In genomic region chr3:194569252-194569651, GRCh38 we compare ENCODE assay signal across 34 cellular contexts.
"Had no signal": no experiment of that assay in that cellular context is flagged by ENCODE, and none has a peak within 500 bp of the region (broad histone marks: within the 10 kb centered on the region; RNA-seq: fewer than 3 reads in every experiment).

No MANE protein-coding gene starts in this region.

- H3K4me3 Mint-ChIP-seq: activated B cell treated with CpG ODN at 0.5 μM for 24 hours; activated CD4-positive, alpha-beta memory T cell treated with anti-CD3 and anti-CD28 coated beads for 36 hours; activated CD8-positive, alpha-beta T cell treated with anti-CD3 and anti-CD28 coated beads, Interleukin-2, amount 10 ng/mL, durations not matched to agents 7 days and 5 days; activated naive CD8-positive, alpha-beta T cell; activated T-cell treated with anti-CD3 and anti-CD28 coated beads, Interleukin-2, amount 50 U/mL, for 24 hours; activated T-cell treated with anti-CD3 and anti-CD28 coated beads, Interleukin-2, amount 50 U/mL, for 72 hours; activated T-helper 17 cell treated with anti-CD3 and anti-CD28 coated beads, Interleukin-2, amount 50 U/mL, for 72 hours; central memory CD8-positive, alpha-beta T cell; effector memory CD8-positive, alpha-beta T cell; T-helper 17 cell; T-helper 2 cell treated with Interferon-gamma antibody and Interleukin-4, amounts not matched to agents 5 μg/mL and 100 μg/mL, for 36 hours had no signal

- ATAC-seq: activated CD4-positive, CD25-positive, alpha-beta regulatory T cell treated with anti-CD3 and anti-CD28 coated beads, Interleukin-2, amount 50 U/mL, for 24 hours; activated CD8-positive, alpha-beta T cell treated with anti-CD3 and anti-CD28 coated beads, Interleukin-2, amount 10 ng/mL, durations not matched to agents 7 days and 5 days; activated T-cell treated with anti-CD3 and anti-CD28 coated beads, Interleukin-2, amount 50 U/mL, for 72 hours; activated T-helper 17 cell treated with anti-CD3 and anti-CD28 coated beads, Interleukin-2, amount 50 U/mL, for 72 hours; effector memory CD8-positive, alpha-beta T cell; foreskin keratinocyte; gastrocnemius medialis; T-helper 17 cell had no signal

- H3K9me3 ChIP-seq: esophagus muscularis mucosa, gastrocnemius medialis had no signal

- H3K27ac ChIP-seq: brain microvascular endothelial cell, esophagus muscularis mucosa, foreskin keratinocyte, gastrocnemius medialis, WERI-Rb-1 had no signal

- H3K4me3 ChIP-seq: esophagus muscularis mucosa, gastrocnemius medialis had no signal

- H3K27me3 ChIP-seq: brain microvascular endothelial cell, foreskin keratinocyte had no signal

- H3K36me3 ChIP-seq: brain microvascular endothelial cell, esophagus muscularis mucosa, gastrocnemius medialis, WERI-Rb-1 had no signal

- DNase-seq: activated B cell treated with CpG ODN at 0.5 μM for 24 hours; activated CD4-positive, alpha-beta memory T cell treated with anti-CD3 and anti-CD28 coated beads for 36 hours; activated CD4-positive, alpha-beta T cell treated with anti-CD3 and anti-CD28 coated beads for 48 hours; activated CD4-positive, alpha-beta T cell treated with anti-CD3 and anti-CD28 coated beads, Interleukin-2, amount 50 U/mL, for 1 hour; activated CD8-positive, alpha-beta memory T cell treated with anti-CD3 and anti-CD28 coated beads, Interleukin-2, amount 50 U/mL, for 48 hours; activated CD8-positive, alpha-beta T cell treated with anti-CD3 and anti-CD28 coated beads, Interleukin-2, amount 10 ng/mL, durations not matched to agents 7 days and 5 days; activated effector memory CD4-positive, alpha-beta T cell treated with Interleukin-2 at 50 U/mL for 16 hours; activated gamma-delta T cell treated with Interleukin-2 at 50 U/mL for 16 hours; activated naive CD4-positive, alpha-beta T cell treated with anti-CD3 and anti-CD28 coated beads, Interleukin-2, amount 50 U/mL, for 16 hours; activated naive CD4-positive, alpha-beta T cell treated with Interleukin-2 at 50 U/mL for 16 hours; activated T-cell treated with anti-CD3 and anti-CD28 coated beads for 4 hours; activated T-cell treated with anti-CD3 and anti-CD28 coated beads, Interleukin-2, amount 50 U/mL, for 24 hours; activated T-cell treated with anti-CD3 and anti-CD28 coated beads, Interleukin-2, amount 50 U/mL, for 72 hours; amniotic stem cell; anterior cingulate cortex; brain microvascular endothelial cell; cortex of kidney; dermis blood vessel endothelial cell; effector CD4-positive, alpha-beta T cell; effector memory CD8-positive, alpha-beta T cell; erythroblast; foreskin keratinocyte; gastrocnemius medialis; glutamatergic neuron; T-helper 1 cell; T-helper 17 cell; T1000; WERI-Rb-1 had no signal

- H3K27ac Mint-ChIP-seq: activated B cell treated with CpG ODN at 0.5 μM for 24 hours; activated CD4-positive, alpha-beta memory T cell treated with anti-CD3 and anti-CD28 coated beads for 36 hours; activated CD8-positive, alpha-beta T cell treated with anti-CD3 and anti-CD28 coated beads, Interleukin-2, amount 10 ng/mL, durations not matched to agents 7 days and 5 days; activated naive CD8-positive, alpha-beta T cell; activated T-cell treated with anti-CD3 and anti-CD28 coated beads, Interleukin-2, amount 50 U/mL, for 24 hours; activated T-cell treated with anti-CD3 and anti-CD28 coated beads, Interleukin-2, amount 50 U/mL, for 72 hours; activated T-helper 17 cell treated with anti-CD3 and anti-CD28 coated beads, Interleukin-2, amount 50 U/mL, for 72 hours; effector memory CD8-positive, alpha-beta T cell; T-helper 17 cell; T-helper 2 cell treated with Interferon-gamma antibody and Interleukin-4, amounts not matched to agents 5 μg/mL and 100 μg/mL, for 36 hours had no signal

- H3K9me3 Mint-ChIP-seq: activated B cell treated with CpG ODN at 0.5 μM for 24 hours; activated CD4-positive, alpha-beta memory T cell treated with anti-CD3 and anti-CD28 coated beads for 36 hours; activated T-cell treated with anti-CD3 and anti-CD28 coated beads, Interleukin-2, amount 50 U/mL, for 24 hours; activated T-cell treated with anti-CD3 and anti-CD28 coated beads, Interleukin-2, amount 50 U/mL, for 72 hours; activated T-helper 17 cell treated with anti-CD3 and anti-CD28 coated beads, Interleukin-2, amount 50 U/mL, for 72 hours; central memory CD8-positive, alpha-beta T cell; effector memory CD8-positive, alpha-beta T cell; T-helper 2 cell treated with Interferon-gamma antibody and Interleukin-4, amounts not matched to agents 5 μg/mL and 100 μg/mL, for 36 hours had no signal

- H3K36me3 Mint-ChIP-seq: activated CD4-positive, alpha-beta memory T cell treated with anti-CD3 and anti-CD28 coated beads for 36 hours; activated naive CD8-positive, alpha-beta T cell had no signal
